Comparison of ENCODE assay signal across 10 cellular contexts in the genomic region with DNA sequence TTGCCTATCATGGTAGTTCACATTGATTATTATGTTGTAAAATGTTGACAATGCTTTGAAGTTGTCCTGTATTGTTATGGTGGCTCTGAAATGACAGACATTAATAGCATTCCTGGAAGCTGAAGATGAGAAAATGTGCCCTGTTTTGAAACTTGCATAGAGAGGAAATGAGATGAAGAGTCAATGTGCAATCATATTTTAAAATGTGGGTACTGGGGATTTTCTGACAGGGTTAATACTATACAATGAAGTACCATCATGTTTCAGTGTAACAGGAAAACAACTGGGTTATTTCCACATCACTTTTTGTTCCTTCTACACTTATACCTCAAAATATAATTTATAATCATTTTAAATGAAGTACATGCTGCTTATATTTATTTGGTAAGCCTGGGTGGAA. TPM values are rescaled to one million over a fixed set of nuclear protein-coding genes. Genes with fewer than 3 reads are reported as not detected.
DNase-seq lines count a peak whose midpoint lies in the region; ATAC-seq and TF ChIP-seq lines count a peak whose summit lies in the region.
"Had no signal": no experiment of that assay in that cellular context is flagged by ENCODE, and none has a peak within 500 bp of the region (broad histone marks: within the 10 kb centered on the region; RNA-seq: fewer than 3 reads in every experiment).

No MANE protein-coding gene starts in this region.

- H3K27ac ChIP-seq in skin epidermis: peak overlapping the region in 18 of 21 experiments; percentile 9 to 90 (median 76)

- POLR2A ChIA-PET in WTC11 (lab: Charles Lee): no interaction called here

- no peaks in the 10 kb centered on the region for H3K9me3 Mint-ChIP-seq in WTC11

- H3K4me3 ChIP-seq in foreskin fibroblast (ENCODE audit: low read depth in 1 of 2, low read length in 2 of 2) (peak overlapping the region; percentile 71 to 91), skin epidermis (peak overlapping the region; percentile 9 to 53 (median 37))

- DNase-seq in WTC11 (ENCODE audit: low spot score) (no peak), foreskin fibroblast (peak in 1 of 2 donors; percentile 21), NOMO-1 treated with DMSO at 0.1 percent for 48 hours (lab: John Stamatoyannopoulos, UW; ENCODE audit: unreplicated experiment) (no peak)
- DNase-seq: activated CD4-positive, CD25-positive, alpha-beta regulatory T cell; stimulated activated CD4-positive, alpha-beta T cell treated with anti-CD3 and anti-CD28 coated beads, Interleukin-15, amount 100 ng/mL, for 24 hours had no signal

- CTCF ChIA-PET in WTC11 (lab: Charles Lee): no interaction called here

- TF ChIP-seq CTCF in WTC11 (IDR thresholded peaks at IDR 0.05) (no peak), foreskin fibroblast (IDR thresholded peaks at IDR 0.05; ENCODE audit: low read depth, low read length) (no peak)

- ATAC-seq in GM21786 (IDR thresholded peaks at IDR 0.05; ENCODE audit: unreplicated experiment): peak; percentile 19
- no peak for ATAC-seq in WTC11
- ATAC-seq in HG03432 (IDR thresholded peaks at IDR 0.05; ENCODE audit: unreplicated experiment): no peak
- no peak for ATAC-seq in esophagus mucosa
- ATAC-seq in HG02588 (IDR thresholded peaks at IDR 0.05; ENCODE audit: unreplicated experiment): no peak

- H3K4me1 Mint-ChIP-seq in WTC11: peaks cover 84% of the 10 kb centered on the region

- no peaks in the 10 kb centered on the region for H3K27me3 Mint-ChIP-seq in WTC11 (ENCODE audit: low read depth)

- H3K36me3 Mint-ChIP-seq in WTC11: no peaks in the 10 kb centered on the region

- peak overlapping the region; percentile 13 for H3K27ac Mint-ChIP-seq in WTC11

- H3K4me3 Mint-ChIP-seq in WTC11: peak overlapping the region; percentile 78

TF ChIP-seq in WTC11, 78 proteins besides CTCF, POLR2A, EP300 and RAD21:
- no peak for TF ChIP-seq NR3C1 (CRISPR knock-in tag; conservative IDR thresholded peaks at IDR 0.05; ENCODE audit: low read depth)
- TF ChIP-seq ATF1 (CRISPR knock-in tag; IDR thresholded peaks at IDR 0.05): no peak

RNA-seq across cellular contexts. Expression of gene RBMS3, which starts 2.9 kb away (rescaled TPM):
- total RNA-seq in WTC11 (2021) (5.0 to 8.7 TPM (median 6.7 TPM) in 3 replicates), esophagus mucosa (3.4 TPM)
